In the genomic region with DNA sequence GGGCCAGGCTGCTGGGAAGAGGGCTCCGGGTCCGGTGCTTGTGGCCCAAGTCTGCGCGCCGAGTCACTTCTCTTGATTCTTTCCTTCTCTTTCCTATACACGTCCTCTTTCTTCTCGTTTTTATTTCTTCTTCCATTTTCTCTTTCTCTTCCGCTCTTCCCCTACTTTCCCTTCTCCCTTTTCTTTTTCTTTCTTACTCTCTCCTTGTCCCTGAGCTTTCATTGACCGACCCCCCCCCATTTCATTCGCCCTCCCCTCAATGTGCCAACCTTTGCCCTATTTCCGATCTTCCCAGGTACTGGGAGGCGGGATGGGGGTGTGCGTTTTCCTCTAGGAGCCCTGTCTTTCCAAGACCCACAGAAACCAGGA, we compare ENCODE assay signal across 13 cellular contexts. TPM values are rescaled to one million over a fixed set of nuclear protein-coding genes. Genes with fewer than 3 reads are reported as not detected.
DNase-seq lines count a peak whose midpoint lies in the region; ATAC-seq, FAIRE-seq and TF ChIP-seq lines count a peak whose summit lies in the region.
"Had no signal": no experiment of that assay in that cellular context is flagged by ENCODE, and none has a peak within 500 bp of the region (broad histone marks: within the 10 kb centered on the region; RNA-seq: fewer than 3 reads in every experiment).

No MANE protein-coding gene starts in this region.

- H3K4me3 ChIP-seq in A549 (peak overlapping the region; percentile 61; the same call in 1 of the 3 replicates), right lobe of liver (peak overlapping the region; percentile 55 to 79 (median 64))
- no peak overlapping the region for H3K4me3 ChIP-seq in CD4-positive, CD25-positive, alpha-beta regulatory T cell (ENCODE audit: low read depth, low read length)

- peaks cover 88% of the 10 kb centered on the region for H3K27me3 Mint-ChIP-seq in CD4-positive, CD25-positive, alpha-beta regulatory T cell
- peaks cover 75% of the 10 kb centered on the region for H3K27me3 Mint-ChIP-seq in activated B cell treated with CpG ODN at 0.5 μM for 24 hours

- peaks cover 0 to 71% (median 24%) of the 10 kb centered on the region in 4 donors for H3K4me1 Mint-ChIP-seq in CD4-positive, CD25-positive, alpha-beta regulatory T cell
- peaks cover 47% of the 10 kb centered on the region for H3K4me1 Mint-ChIP-seq in activated B cell treated with CpG ODN at 0.5 μM for 24 hours

- intact Hi-C loops in activated B cell treated with CpG ODN at 0.5 μM for 24 hours (cut with micrococcal nuclease) (loop anchor here (5.0 kb wide), 1 partner anchor 800 kb away; a partner anchor contains a TSS), right lobe of liver (cut with DNase I) (no loop called here)

- no peak for TF ChIP-seq POLR2A in A549 (IDR thresholded peaks at IDR 0.05; ENCODE audit: low read length)
- TF ChIP-seq POLR2A in right lobe of liver (IDR thresholded peaks at IDR 0.05): no peak

- WGBS in A549 (ENCODE audit: missing lambda C conversion rate): 85% methylated on average over 9 of the region's 13 CpGs
- 8% methylated on average over 13 of the region's 13 CpGs for WGBS in right lobe of liver (ENCODE audit: insufficient coverage, low coverage, low lambda C conversion rate, missing lambda C conversion rate)

- peak overlapping the region; percentile 62 to 83 (median 78) for H3K4me3 Mint-ChIP-seq in CD4-positive, CD25-positive, alpha-beta regulatory T cell
- H3K4me3 Mint-ChIP-seq in activated B cell treated with CpG ODN at 0.5 μM for 24 hours: peak overlapping the region; percentile 21

- TF ChIP-seq EP300 in A549 (IDR thresholded peaks at IDR 0.05): no peak

- DNase-seq in A549 (ENCODE audit: low read depth in 1 of 2, low spot score in 1 of 2) (no peak), activated B cell treated with CpG ODN at 0.5 μM for 24 hours (no peak), right lobe of liver (no peak), AG08395 (ENCODE audit: low spot score) (no peak)
- DNase-seq in CD4-positive, CD25-positive, alpha-beta regulatory T cell: no peak
- DNase-seq: activated CD8-positive, alpha-beta memory T cell treated with anti-CD3 and anti-CD28 coated beads, Interleukin-2, amount 50 U/mL, for 4 hours; EL; SJCRH30; stimulated activated CD4-positive, alpha-beta T cell treated with anti-CD3 and anti-CD28 coated beads, Interleukin-1b, Interleukin-23, amount 100 ng/mL, for 48 hours had no signal

- H3K27ac ChIP-seq in A549 (no peak overlapping the region), right lobe of liver (peak overlapping the region in 1 of 3 donors; percentile 67)
- H3K27ac ChIP-seq in CD4-positive, CD25-positive, alpha-beta regulatory T cell (ENCODE audit: insufficient read depth, low read length, poor library complexity, severe bottlenecking): no peak overlapping the region
- H3K27ac ChIP-seq: heart left ventricle, SJCRH30 had no signal

- H3K27ac Mint-ChIP-seq in CD4-positive, CD25-positive, alpha-beta regulatory T cell: no peak overlapping the region
- peak overlapping the region; percentile 59 for H3K27ac Mint-ChIP-seq in activated B cell treated with CpG ODN at 0.5 μM for 24 hours

- FAIRE-seq in A549 (lab: Jason Lieb, UNC): no peak

- H3K36me3 ChIP-seq in CD4-positive, CD25-positive, alpha-beta regulatory T cell (ENCODE audit: control insufficient read depth, insufficient read depth, low read length): no peaks in the 10 kb centered on the region
- no peaks in the 10 kb centered on the region for H3K36me3 ChIP-seq in right lobe of liver
- H3K36me3 ChIP-seq: heart left ventricle, SJCRH30 had no signal

- no peak for TF ChIP-seq CTCF in A549 (IDR thresholded peaks at IDR 0.05)
- TF ChIP-seq CTCF in activated B cell treated with CpG ODN at 0.5 μM for 24 hours (IDR thresholded peaks at IDR 0.05): no peak
- no peak for TF ChIP-seq CTCF in right lobe of liver (IDR thresholded peaks at IDR 0.05)

- ATAC-seq in A549 (no peak), activated B cell treated with CpG ODN at 0.5 μM for 24 hours (ENCODE audit: low read depth) (no peak), right lobe of liver (no peak), GM21576 (IDR thresholded peaks at IDR 0.05; ENCODE audit: unreplicated experiment) (no peak), GM21723 (IDR thresholded peaks at IDR 0.05; ENCODE audit: unreplicated experiment) (no peak), GM18870 (IDR thresholded peaks at IDR 0.05; ENCODE audit: unreplicated experiment) (no peak)
- no peak for ATAC-seq in CD4-positive, CD25-positive, alpha-beta regulatory T cell (ENCODE audit: low read depth in 2 of 2)
- ATAC-seq: heart left ventricle had no signal

- no peak for TF ChIP-seq RAD21 in A549 (conservative IDR thresholded peaks at IDR 0.05 in 1 of 2, IDR thresholded peaks at IDR 0.05 in 1 of 2)

- POLR2A ChIA-PET in A549 (lab: Yijun Ruan, JAX) (no interaction called here), activated B cell treated with CpG ODN at 0.5 μM for 24 hours (lab: Charles Lee) (no interaction called here)

- no peaks in the 10 kb centered on the region for H3K36me3 Mint-ChIP-seq in CD4-positive, CD25-positive, alpha-beta regulatory T cell
- H3K36me3 Mint-ChIP-seq in activated B cell treated with CpG ODN at 0.5 μM for 24 hours (ENCODE audit: low read depth): no peaks in the 10 kb centered on the region

- CTCF ChIA-PET in A549 (lab: Yijun Ruan, JAX) (interaction anchor here (0.5 to 2.9 kb wide), 12 partner anchors 10 to 689 kb away, joined by 3 to 27 read pairs (median 4); no protein-coding TSS in a partner anchor), activated B cell treated with CpG ODN at 0.5 μM for 24 hours (lab: Charles Lee) (no interaction called here)

- peak overlapping the region; percentile 99 for H3K4me2 ChIP-seq in A549

- peaks cover 8% of the 10 kb centered on the region; the same call in 2 of the 3 replicates for H3K4me1 ChIP-seq in A549
- H3K4me1 ChIP-seq in CD4-positive, CD25-positive, alpha-beta regulatory T cell (ENCODE audit: control insufficient read depth, insufficient read depth, low read length, poor library complexity, severe bottlenecking): peaks cover 53% of the 10 kb centered on the region
- peaks cover 0 to 21% (median 0%) of the 10 kb centered on the region in 4 donors for H3K4me1 ChIP-seq in right lobe of liver
- H3K4me1 ChIP-seq: SJCRH30 had no signal

- H3K27me3 ChIP-seq in CD4-positive, CD25-positive, alpha-beta regulatory T cell (ENCODE audit: control insufficient read depth, insufficient read depth, low read length): peaks cover 30% of the 10 kb centered on the region
- no peaks in the 10 kb centered on the region for H3K27me3 ChIP-seq in right lobe of liver
- H3K27me3 ChIP-seq: SJCRH30 had no signal

- peaks cover 0 to 15% (median 5%) of the 10 kb centered on the region in 7 donors for H3K9me3 Mint-ChIP-seq in CD4-positive, CD25-positive, alpha-beta regulatory T cell
- peaks cover 2% of the 10 kb centered on the region for H3K9me3 Mint-ChIP-seq in activated B cell treated with CpG ODN at 0.5 μM for 24 hours

- no peaks in the 10 kb centered on the region for H3K9me3 ChIP-seq in A549
- H3K9me3 ChIP-seq in CD4-positive, CD25-positive, alpha-beta regulatory T cell (ENCODE audit: control insufficient read depth in 2 of 2, low read length in 2 of 2): no peaks in the 10 kb centered on the region
- no peaks in the 10 kb centered on the region for H3K9me3 ChIP-seq in right lobe of liver
- H3K9me3 ChIP-seq: heart left ventricle, SJCRH30 had no signal

TF ChIP-seq in A549, 52 proteins besides CTCF, POLR2A, EP300 and RAD21 (continues in another document):
- TF ChIP-seq SREBF2 (IDR thresholded peaks at IDR 0.05): no peak
- TF ChIP-seq, protein P1, sequence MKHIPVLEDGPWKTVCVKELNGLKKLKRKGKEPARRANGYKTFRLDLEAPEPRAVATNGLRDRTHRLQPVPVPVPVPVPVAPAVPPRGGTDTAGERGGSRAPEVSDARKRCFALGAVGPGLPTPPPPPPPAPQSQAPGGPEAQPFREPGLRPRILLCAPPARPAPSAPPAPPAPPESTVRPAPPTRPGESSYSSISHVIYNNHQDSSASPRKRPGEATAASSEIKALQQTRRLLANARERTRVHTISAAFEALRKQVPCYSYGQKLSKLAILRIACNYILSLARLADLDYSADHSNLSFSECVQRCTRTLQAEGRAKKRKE (CRISPR knock-in tag; IDR thresholded peaks at IDR 0.05; ENCODE audit: low read depth): no peak
- TF ChIP-seq, protein P2, sequence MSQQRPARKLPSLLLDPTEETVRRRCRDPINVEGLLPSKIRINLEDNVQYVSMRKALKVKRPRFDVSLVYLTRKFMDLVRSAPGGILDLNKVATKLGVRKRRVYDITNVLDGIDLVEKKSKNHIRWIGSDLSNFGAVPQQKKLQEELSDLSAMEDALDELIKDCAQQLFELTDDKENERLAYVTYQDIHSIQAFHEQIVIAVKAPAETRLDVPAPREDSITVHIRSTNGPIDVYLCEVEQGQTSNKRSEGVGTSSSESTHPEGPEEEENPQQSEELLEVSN (IDR thresholded peaks at IDR 0.05; ENCODE audit: borderline replicate concordance, low read depth): no peak
- TF ChIP-seq HOXB13 (CRISPR knock-in tag; IDR thresholded peaks at IDR 0.05; ENCODE audit: low read depth): no peak
- no peak for TF ChIP-seq TFCP2L1 (CRISPR knock-in tag; IDR thresholded peaks at IDR 0.05)
- no peak for TF ChIP-seq HOXB5 (CRISPR knock-in tag; IDR thresholded peaks at IDR 0.05)
- TF ChIP-seq ZNF302 (CRISPR knock-in tag; IDR thresholded peaks at IDR 0.05): no peak
- TF ChIP-seq RCOR1 (IDR thresholded peaks at IDR 0.05; ENCODE audit: low read depth, low read length): no peak
- TF ChIP-seq, protein P3, sequence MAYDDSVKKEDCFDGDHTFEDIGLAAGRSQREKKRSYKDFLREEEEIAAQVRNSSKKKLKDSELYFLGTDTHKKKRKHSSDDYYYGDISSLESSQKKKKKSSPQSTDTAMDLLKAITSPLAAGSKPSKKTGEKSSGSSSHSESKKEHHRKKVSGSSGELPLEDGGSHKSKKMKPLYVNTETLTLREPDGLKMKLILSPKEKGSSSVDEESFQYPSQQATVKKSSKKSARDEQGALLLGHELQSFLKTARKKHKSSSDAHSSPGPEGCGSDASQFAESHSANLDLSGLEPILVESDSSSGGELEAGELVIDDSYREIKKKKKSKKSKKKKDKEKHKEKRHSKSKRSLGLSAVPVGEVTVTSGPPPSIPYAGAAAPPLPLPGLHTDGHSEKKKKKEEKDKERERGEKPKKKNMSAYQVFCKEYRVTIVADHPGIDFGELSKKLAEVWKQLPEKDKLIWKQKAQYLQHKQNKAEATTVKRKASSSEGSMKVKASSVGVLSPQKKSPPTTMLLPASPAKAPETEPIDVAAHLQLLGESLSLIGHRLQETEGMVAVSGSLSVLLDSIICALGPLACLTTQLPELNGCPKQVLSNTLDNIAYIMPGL (CRISPR knock-in tag; IDR thresholded peaks at IDR 0.05; ENCODE audit: borderline replicate concordance): no peak

RNA-seq across cellular contexts. Expression of a gene that starts 1.8 kb away (rescaled TPM):
- polyA plus RNA-seq in A549 (2011; rRNA removed) (0.62 and 0.73 TPM in 2 replicates), A549 (2017; fragmentation: RNase III; extraction: RNeasy Plus Mini Kit Qiagen cat#74134 plus additional on column Dnase treatment) (0.32 to 0.47 TPM (median 0.45 TPM) in 3 replicates)
- 0.08 and 0.10 TPM in 2 replicates for polyA plus RNA-seq in A549 (2012; cell fraction: cytosol; rRNA removed)
- 0.16 and 0.19 TPM in 2 replicates for polyA plus RNA-seq in A549 (2012; cell fraction: nucleus; rRNA removed)
- 0.91 and 1.6 TPM in 2 replicates for polyA minus RNA-seq in A549 (2011; rRNA and poly(A)+ RNA removed)
- total RNA-seq in CD4-positive, CD25-positive, alpha-beta regulatory T cell: not detected
- not detected for polyA plus RNA-seq in CD4-positive, CD25-positive, alpha-beta regulatory T cell
- total RNA-seq in activated B cell treated with CpG ODN at 0.5 μM for 24 hours (not detected in 2 replicates), right lobe of liver (10 to 100 TPM in 4 of 6 experiments, 1 to 10 TPM in 2; 7.7 to 25.8 (median 14.2) TPM)
